ENCODE assay signal across 8 cellular contexts in genomic region chr19:6767357-6768235, GRCh38. TPM values are rescaled to one million over a fixed set of nuclear protein-coding genes. Genes with fewer than 3 reads are reported as not detected.
DNase-seq lines count a peak whose midpoint lies in the region; ATAC-seq and TF ChIP-seq lines count a peak whose summit lies in the region.

Gene SH2D3A (minus strand): TSS chr19:6767435. CDS start chr19:6763748, 3,687 bp downstream.

- H3K27ac ChIP-seq in HUES6 (ENCODE audit: low read depth, low read length): peak within 1 kb of the TSS; percentile 79
- H3K27ac ChIP-seq in RWPE1: peak within 1 kb of the TSS; percentile 83
- H3K27ac ChIP-seq in heart left ventricle: peak within 1 kb of the TSS in 4 of 12 donors; percentile 39 to 72 (median 58)

- no peaks in the 10 kb centered on the region for H3K9me3 ChIP-seq in HUES6 (ENCODE audit: control insufficient read depth, insufficient read depth, low read depth, low read length)
- H3K9me3 ChIP-seq in heart left ventricle: no peaks in the 10 kb centered on the region

- TF ChIP-seq CTCF in RWPE1 (conservative IDR thresholded peaks at IDR 0.05; ENCODE audit: low read depth): no peak
- no peak for TF ChIP-seq CTCF in heart left ventricle (IDR thresholded peaks at IDR 0.05)

- DNase-seq in Caki2 (ENCODE audit: low read depth): peak; percentile 87
- peak; percentile 97 for DNase-seq in RWPE1 (ENCODE audit: low spot score)
- DNase-seq in activated effector memory CD4-positive, alpha-beta T cell treated with Interleukin-2 at 50 U/mL for 16 hours: peak; percentile 91
- DNase-seq in heart left ventricle: peak; percentile 42 to 84 (median 64)
- peak; percentile 69 for DNase-seq in sciatic nerve (ENCODE audit: low spot score)
- DNase-seq in NCI-H524 (lab: John Stamatoyannopoulos, UW): no peak

- intact Hi-C loops in heart left ventricle (cut with DNase I) (loop anchor here in 3 of 10 donors (2.0 to 10.0 kb wide), 3 partner anchors 29 to 135 kb away; partner anchors contain the start of gene TRIP10 (in 1 of the 3)), sciatic nerve (cut with DNase I) (no loop called here)

- H3K9ac ChIP-seq in HUES6 (ENCODE audit: low read length): peak within 1 kb of the TSS; percentile 71

- CTCF ChIA-PET in RWPE1 (lab: Yijun Ruan, JAX): interaction anchor here (0.6 to 1.5 kb wide), 4 partner anchors 29 to 509 kb away, joined by 3 to 6 read pairs (median 4); partner anchors contain the start of gene GPR108

- in situ Hi-C loops in Caki2 (cut with HindIII; ENCODE audit: low pct_unique_long_range_greater_than_20kb, low sequenced_read_pairs): no loop called here

- peaks cover 10% of the 10 kb centered on the region for H3K4me1 ChIP-seq in HUES6 (ENCODE audit: control insufficient read depth, insufficient read depth, low read length)
- H3K4me1 ChIP-seq in heart left ventricle: peaks cover 0 to 26% (median 10%) of the 10 kb centered on the region in 12 donors

- no peak for TF ChIP-seq POLR2A in heart left ventricle (IDR thresholded peaks at IDR 0.05)

- peak; percentile 76 for ATAC-seq in GM21423 (IDR thresholded peaks at IDR 0.05; ENCODE audit: unreplicated experiment)
- peak; percentile 27 to 77 (median 74) for ATAC-seq in heart left ventricle
- peak; percentile 57 for ATAC-seq in sciatic nerve

- WGBS in heart left ventricle, 4 donors: 2 to 4% (median 3%) methylated on average over 46 to 47 of the region's 47 CpGs

- H3K36me3 ChIP-seq in HUES6 (ENCODE audit: control insufficient read depth, insufficient read depth, low read length): peaks cover 7% of the 10 kb centered on the region; the same call in 1 of the 2 replicates
- no peaks in the 10 kb centered on the region for H3K36me3 ChIP-seq in heart left ventricle

- POLR2A ChIA-PET in RWPE1 (lab: Yijun Ruan, JAX; ENCODE audit: low non-redundant PET): interaction anchor here (1.6 kb wide), 1 partner anchor 30 kb away, joined by 3 read pairs; the partner anchor contains the start of gene GPR108

- peak within 1 kb of the TSS; percentile 98 for H3K4me3 ChIP-seq in HUES6 (ENCODE audit: low read depth, low read length)
- H3K4me3 ChIP-seq in heart left ventricle: peak within 1 kb of the TSS in 9 of 12 donors; percentile 15 to 54 (median 41)

- H3K27me3 ChIP-seq in HUES6 (ENCODE audit: control insufficient read depth, insufficient read depth, low read length) (no peaks in the 10 kb centered on the region; the same call in 1 of the 2 replicates), heart left ventricle (peaks cover 9 to 32% (median 12%) of the 10 kb centered on the region in 9 donors)

RNA-seq across cellular contexts. Expression of gene SH2D3A, which starts in this region (rescaled TPM):
- 12.9 and 22.1 TPM in 2 replicates for total RNA-seq in Caki2 (2014; rRNA removed; shearing (Covaris generic); ENCODE audit: low replicate concordance)
- total RNA-seq in heart left ventricle (under 1 TPM in 3 of 9 donors, not detected in 6; 0.12 to 0.56 (median 0.52) TPM), sciatic nerve (0.45 TPM)
- under 1 TPM; 0.08 to 0.25 TPM for polyA plus RNA-seq in heart left ventricle

Comparison
In these comparisons a context has a peak if more than half of its experiments do, and no peak if none do; other contexts are left out.
1. Peak in DNase-seq, ATAC-seq and H3K4me3 ChIP-seq in heart left ventricle; RNA of the gene not detected or under 1 TPM.
2. Peak in DNase-seq and ATAC-seq in sciatic nerve; RNA of the gene not detected or under 1 TPM.
3. DNase-seq: peak in Caki2 (single experiment), RWPE1 (single experiment) and activated effector memory CD4-positive, alpha-beta T cell treated with Interleukin-2 at 50 U/mL for 16 hours (single experiment); none in NCI-H524 (0 of 2).
4. Peak in every context shown above with its lines, with median percentiles within 50 percentile points of each other: ATAC-seq.